Comparison of ENCODE assay signal across 19 cellular contexts in genomic region chr1:150545486-150546032, GRCh38. TPM values are rescaled to one million over a fixed set of nuclear protein-coding genes. Genes with fewer than 3 reads are reported as not detected.
"Had no signal": no experiment of that assay in that cellular context is flagged by ENCODE, and none has a peak within 500 bp of the region (broad histone marks: within the 10 kb centered on the region; RNA-seq: fewer than 3 reads in every experiment).

No MANE protein-coding gene starts in this region.

- H3K4me3 Mint-ChIP-seq: activated CD4-positive, alpha-beta T cell treated with anti-CD3 and anti-CD28 coated beads, Interleukin-2, amount 10 ng/mL, durations not matched to agents 7 days and 5 days; activated T-cell treated with anti-CD3 and anti-CD28 coated beads, Interleukin-2, amount 50 U/mL, for 72 hours had no signal

- DNase-seq: activated CD4-positive, alpha-beta T cell treated with anti-CD3 and anti-CD28 coated beads, Interleukin-2, amount 10 ng/mL, durations not matched to agents 7 days and 5 days; activated effector memory CD4-positive, alpha-beta T cell treated with anti-CD3 and anti-CD28 coated beads, Interleukin-2, amount 50 U/mL, for 16 hours; activated naive CD4-positive, alpha-beta T cell treated with anti-CD3 and anti-CD28 coated beads, Interleukin-2, amount 50 U/mL, for 16 hours; activated T-cell treated with anti-CD3 and anti-CD28 coated beads, Interleukin-2, amount 50 U/mL, for 72 hours; body of pancreas; central memory CD4-positive, alpha-beta T cell; colonic mucosa; hypothalamus; T1000; upper lobe of right lung had no signal

- H3K4me1 ChIP-seq: colonic mucosa had no signal

- H3K27ac Mint-ChIP-seq: activated CD4-positive, alpha-beta T cell treated with anti-CD3 and anti-CD28 coated beads, Interleukin-2, amount 10 ng/mL, durations not matched to agents 7 days and 5 days; progenitor cell of endocrine pancreas had no signal

- H3K36me3 ChIP-seq: colonic mucosa, thoracic aorta, upper lobe of right lung had no signal

- H3K9me3 Mint-ChIP-seq: activated CD4-positive, alpha-beta T cell treated with anti-CD3 and anti-CD28 coated beads, Interleukin-2, amount 10 ng/mL, durations not matched to agents 7 days and 5 days; activated T-cell treated with anti-CD3 and anti-CD28 coated beads, Interleukin-2, amount 50 U/mL, for 72 hours had no signal

- H3K27ac ChIP-seq: body of pancreas, colonic mucosa, thoracic aorta, upper lobe of right lung had no signal

- H3K27me3 ChIP-seq: body of pancreas, colonic mucosa, upper lobe of right lung had no signal

- H3K9me3 ChIP-seq: body of pancreas, colonic mucosa, thoracic aorta, upper lobe of right lung had no signal

- H3K4me3 ChIP-seq: body of pancreas, colonic mucosa, thoracic aorta, upper lobe of right lung had no signal

RNA-seq across cellular contexts. Expression of gene ADAMTSL4, which starts 3.6 kb away (rescaled TPM):
- total RNA-seq: activated CD8-positive, alpha-beta memory T cell treated with anti-CD3 and anti-CD28 coated beads for 36 hours had no signal
- polyA plus RNA-seq: neural cell had no signal

RNA-seq across cellular contexts. Expression of gene FALEC, which starts 30.0 kb away (rescaled TPM):
- total RNA-seq: body of pancreas; colonic mucosa; lung microvascular endothelial cell; myocyte; omental fat pad; skeletal muscle tissue; T-helper 1 cell treated with Interleukin-12 subunit alpha and Interleukin-12 subunit beta and Interleukin-4 antibody, amounts not matched to agents 30 ng/mL and 1 ng/mL, for 36 hours; thoracic aorta had no signal
- polyA plus RNA-seq: neural cell had no signal
